19 cellular contexts compared by ENCODE assay signal in genomic region chr19:2771786-2772674, GRCh38. TPM values are rescaled to one million over a fixed set of nuclear protein-coding genes. Genes with fewer than 3 reads are reported as not detected.
DNase-seq lines count a peak whose midpoint lies in the region; ATAC-seq and TF ChIP-seq lines count a peak whose summit lies in the region.
"Had no signal": no experiment of that assay in that cellular context is flagged by ENCODE, and none has a peak within 500 bp of the region (broad histone marks: within the 10 kb centered on the region; RNA-seq: fewer than 3 reads in every experiment).

No MANE protein-coding gene starts in this region.

- no peak overlapping the region for H3K4ac ChIP-seq in mesenchymal stem cell (ENCODE audit: low read depth in 1 of 2, low read length in 2 of 2)

- POLR2A ChIA-PET in Panc1 (lab: Charles Lee) = interaction anchor here (0.6 kb wide), 1 partner anchor 68 kb away, joined by 3 read pairs; no protein-coding TSS in a partner anchor

- 95% methylated on average over 29 of the region's 29 CpGs for WGBS in mesenchymal stem cell
- 83 to 92% (median 89%) methylated on average over 23 to 29 of the region's 29 CpGs for WGBS in spleen, 5 donors
- 74 to 82% methylated on average over 11 to 19 of the region's 29 CpGs for WGBS in esophagus squamous epithelium, 2 donors

- BruUV-seq in Panc1 (replicated peaks; lab: Mats Ljungman, UMichigan) = no TSS peak

- peaks cover 30% of the 10 kb centered on the region for H3K4me1 Mint-ChIP-seq in stimulated activated memory B cell treated with anti-CD40 and anti-IgM and Interleukin-4, amounts not matched to agents 10 μg/mL and 1 μg/mL and 100 μg/mL, for 72 hours

- no peak overlapping the region for H4K8ac ChIP-seq in mesenchymal stem cell (ENCODE audit: low read length)

- no peaks in the 10 kb centered on the region for H3K27me3 ChIP-seq in Panc1 (ENCODE audit: control insufficient read depth, insufficient read depth, low read length)
- H3K27me3 ChIP-seq in dorsolateral prefrontal cortex = no peaks in the 10 kb centered on the region
- H3K27me3 ChIP-seq in mesenchymal stem cell (ENCODE audit: control insufficient read depth in 1 of 2, insufficient read depth in 1 of 2, low read length in 2 of 2) = no peaks in the 10 kb centered on the region
- H3K27me3 ChIP-seq in spleen (replicated peaks in 1 of 7) = no peaks in the 10 kb centered on the region
- no peaks in the 10 kb centered on the region for H3K27me3 ChIP-seq in esophagus squamous epithelium

- H3K27ac Mint-ChIP-seq in stimulated activated memory B cell treated with anti-CD40 and anti-IgM and Interleukin-4, amounts not matched to agents 10 μg/mL and 1 μg/mL and 100 μg/mL, for 72 hours = no peak overlapping the region
- H3K27ac Mint-ChIP-seq: activated naive CD8-positive, alpha-beta T cell treated with anti-CD3 and anti-CD28 coated beads for 36 hours had no signal

- no peaks in the 10 kb centered on the region for H3K27me3 Mint-ChIP-seq in stimulated activated memory B cell treated with anti-CD40 and anti-IgM and Interleukin-4, amounts not matched to agents 10 μg/mL and 1 μg/mL and 100 μg/mL, for 72 hours
- H3K27me3 Mint-ChIP-seq: activated naive CD8-positive, alpha-beta T cell treated with anti-CD3 and anti-CD28 coated beads for 36 hours had no signal

- DNase-seq in Panc1 (ENCODE audit: low read depth, low spot score) (no peak), dorsolateral prefrontal cortex (no peak), mesenchymal stem cell (no peak), spleen (peak; percentile 67), NCI-H146 (lab: John Stamatoyannopoulos, UW) (no peak), esophagus squamous epithelium (lab: John Stamatoyannopoulos, UW) (no peak)
- DNase-seq: activated CD4-positive, alpha-beta T cell treated with anti-CD3 and anti-CD28 coated beads for 48 hours; activated naive CD8-positive, alpha-beta T cell treated with anti-CD3 and anti-CD28 coated beads for 36 hours; activated T-cell treated with anti-CD3 and anti-CD28 coated beads for 4 hours; caudate nucleus; KG1; NCI-H1417; NK-92 treated with Interleukin-12 subunit alpha and Interleukin-12 subunit beta, amount 100 ng/mL, for 24 hours; SHP77; T1000 had no signal

- H3K14ac ChIP-seq in mesenchymal stem cell (ENCODE audit: low read length in 2 of 2) = no peak overlapping the region

- H3K4me3 ChIP-seq in Panc1 (ENCODE audit: low read depth in 2 of 2, low read length in 2 of 2) = no peak overlapping the region
- H3K4me3 ChIP-seq in dorsolateral prefrontal cortex = no peak overlapping the region
- no peak overlapping the region for H3K4me3 ChIP-seq in mesenchymal stem cell (ENCODE audit: insufficient read depth in 1 of 2, low read depth in 1 of 2, low read length in 2 of 2)
- no peak overlapping the region for H3K4me3 ChIP-seq in spleen
- H3K4me3 ChIP-seq in esophagus squamous epithelium = no peak overlapping the region

- in situ Hi-C loops in Panc1 (cut with HindIII; ENCODE audit: low pct_unique_long_range_greater_than_20kb, low sequenced_read_pairs) = no loop called here

- H3K23ac ChIP-seq in mesenchymal stem cell (ENCODE audit: low read length in 2 of 2) = no peak overlapping the region

- no peak overlapping the region for H3K4me3 Mint-ChIP-seq in stimulated activated memory B cell treated with anti-CD40 and anti-IgM and Interleukin-4, amounts not matched to agents 10 μg/mL and 1 μg/mL and 100 μg/mL, for 72 hours
- H3K4me3 Mint-ChIP-seq: activated naive CD8-positive, alpha-beta T cell treated with anti-CD3 and anti-CD28 coated beads for 36 hours had no signal

- peak; percentile 37; the same call in 1 of the 2 replicates for ATAC-seq in Panc1
- no peak for ATAC-seq in stimulated activated memory B cell treated with anti-CD40 and anti-IgM and Interleukin-4, amounts not matched to agents 10 μg/mL and 1 μg/mL and 100 μg/mL, for 72 hours
- ATAC-seq in HG03442 (IDR thresholded peaks at IDR 0.05; ENCODE audit: unreplicated experiment) = no peak

- H2AFZ ChIP-seq in mesenchymal stem cell (ENCODE audit: low read depth, low read length) = no peak overlapping the region
- H2AFZ ChIP-seq: parathyroid adenoma had no signal

- peaks cover 28% of the 10 kb centered on the region for H3K36me3 Mint-ChIP-seq in stimulated activated memory B cell treated with anti-CD40 and anti-IgM and Interleukin-4, amounts not matched to agents 10 μg/mL and 1 μg/mL and 100 μg/mL, for 72 hours

- no peak overlapping the region for H2BK15ac ChIP-seq in mesenchymal stem cell (ENCODE audit: low read depth, poor library complexity, severe bottlenecking)

- peak overlapping the region; percentile 19 for H3K9ac ChIP-seq in mesenchymal stem cell (ENCODE audit: low read length)
- H3K9ac ChIP-seq: parathyroid adenoma had no signal

- no peak overlapping the region for H3K18ac ChIP-seq in mesenchymal stem cell (ENCODE audit: low read depth in 1 of 2, low read length in 2 of 2)

- no peak for TF ChIP-seq CTCF in Panc1 (IDR thresholded peaks at IDR 0.05)
- no peak for TF ChIP-seq CTCF in dorsolateral prefrontal cortex (IDR thresholded peaks at IDR 0.05 in 54 of 56, conservative IDR thresholded peaks at IDR 0.05 in 2 of 56; ENCODE audit: low read depth in 1 of 56, partially characterized antibody in 56 of 56)
- no peak for TF ChIP-seq CTCF in spleen (IDR thresholded peaks at IDR 0.05 in 8 of 11, conservative IDR thresholded peaks at IDR 0.05 in 3 of 11)
- TF ChIP-seq CTCF in esophagus squamous epithelium (IDR thresholded peaks at IDR 0.05) = no peak

- H3K36me3 ChIP-seq in Panc1 (ENCODE audit: control insufficient read depth, insufficient read depth, low read length) (no peaks in the 10 kb centered on the region), mesenchymal stem cell (ENCODE audit: control insufficient read depth in 1 of 2, insufficient read depth in 2 of 2, low read depth in 1 of 2, low read length in 2 of 2) (peaks cover 11 to 70% of the 10 kb centered on the region in 2 experiments), spleen (peaks cover 0 to 55% (median 20%) of the 10 kb centered on the region in 6 donors), esophagus squamous epithelium (peaks cover 6 to 49% (median 12%) of the 10 kb centered on the region in 3 donors)

- intact Hi-C loops in Panc1 (cut with micrococcal nuclease; ENCODE audit: unreplicated experiment) = no loop called here
- intact Hi-C loops in dorsolateral prefrontal cortex (cut with DNase I) = no loop called here
- intact Hi-C loops in spleen (cut with DNase I; ENCODE audit: low total_unique reads) = no loop called here
- intact Hi-C loops in esophagus squamous epithelium (cut with DNase I) = no loop called here

- H2BK12ac ChIP-seq in mesenchymal stem cell (ENCODE audit: low read length in 2 of 2) = no peak overlapping the region

- H3K27ac ChIP-seq in Panc1 (ENCODE audit: low read length) (no peak overlapping the region), dorsolateral prefrontal cortex (peak overlapping the region in 48 of 59 donors; percentile 0 to 87 (median 51)), mesenchymal stem cell (ENCODE audit: low read length, poor library complexity, severe bottlenecking) (no peak overlapping the region), spleen (peak overlapping the region in 7 of 8 donors; percentile 1 to 82 (median 42)), esophagus squamous epithelium (peak overlapping the region in 2 of 4 donors; percentile 25 to 49)
- H3K27ac ChIP-seq: HL-60, parathyroid adenoma had no signal

- no peak overlapping the region for H2AK5ac ChIP-seq in mesenchymal stem cell (ENCODE audit: low read length, severe bottlenecking)

- H3K4me2 ChIP-seq in mesenchymal stem cell (ENCODE audit: low read length, poor library complexity, severe bottlenecking) = no peak overlapping the region

- no peak overlapping the region for H2BK120ac ChIP-seq in mesenchymal stem cell (ENCODE audit: low read depth, low read length)

- H3K4me1 ChIP-seq in Panc1 (ENCODE audit: control insufficient read depth, insufficient read depth, low read length) (no peaks in the 10 kb centered on the region), mesenchymal stem cell (ENCODE audit: control insufficient read depth, insufficient read depth, low read depth, low read length) (peaks cover 17% of the 10 kb centered on the region), spleen (peaks cover 27 to 74% (median 60%) of the 10 kb centered on the region in 6 donors), esophagus squamous epithelium (peaks cover 0 to 68% (median 16%) of the 10 kb centered on the region in 3 donors)
- H3K4me1 ChIP-seq: parathyroid adenoma had no signal

- TF ChIP-seq POLR2A in spleen (IDR thresholded peaks at IDR 0.05) (no peak), esophagus squamous epithelium (IDR thresholded peaks at IDR 0.05) (no peak)

- no peaks in the 10 kb centered on the region for H3K9me3 ChIP-seq in Panc1 (ENCODE audit: control insufficient read depth, insufficient read depth, low read depth, low read length)
- H3K9me3 ChIP-seq in mesenchymal stem cell (ENCODE audit: control insufficient read depth, low read length) = no peaks in the 10 kb centered on the region
- no peaks in the 10 kb centered on the region for H3K9me3 ChIP-seq in spleen
- H3K9me3 ChIP-seq in esophagus squamous epithelium = no peaks in the 10 kb centered on the region

- no peak overlapping the region for H4K91ac ChIP-seq in mesenchymal stem cell (ENCODE audit: low read length)

- no peaks in the 10 kb centered on the region for H3K9me3 Mint-ChIP-seq in stimulated activated memory B cell treated with anti-CD40 and anti-IgM and Interleukin-4, amounts not matched to agents 10 μg/mL and 1 μg/mL and 100 μg/mL, for 72 hours
- H3K9me3 Mint-ChIP-seq: activated naive CD8-positive, alpha-beta T cell treated with anti-CD3 and anti-CD28 coated beads for 36 hours had no signal

- H2BK5ac ChIP-seq in mesenchymal stem cell (ENCODE audit: low read depth, low read length, poor library complexity, severe bottlenecking) = no peak overlapping the region

- peaks cover 27% of the 10 kb centered on the region for H3K79me1 ChIP-seq in mesenchymal stem cell (replicated peaks; ENCODE audit: low read length, poor library complexity, severe bottlenecking)

- CTCF ChIA-PET in Panc1 (lab: Charles Lee) = no interaction called here

RNA-seq across cellular contexts. Expression of gene SGTA, which starts 11.0 kb away (rescaled TPM):
- 85.7 TPM for total RNA-seq in Panc1 (2021; ENCODE audit: unreplicated experiment)
- polyA plus RNA-seq in Panc1 (2012; ENCODE audit: insufficient read length) = 101 TPM
- 100 to 1,000 TPM in 2 of 120 experiments, 10 to 100 TPM in 118; 61.3 to 107 (median 73.1) TPM for total RNA-seq in dorsolateral prefrontal cortex
- 51.4 TPM for polyA plus RNA-seq in mesenchymal stem cell (2013, experiment 1 of 2)
- 49.6 TPM for polyA plus RNA-seq in mesenchymal stem cell (2013, experiment 2 of 2)
- 10 to 100 TPM; 39.7 to 59.7 (median 46.5) TPM for total RNA-seq in spleen
- 10 to 100 TPM; 36.5 to 63.0 (median 40.0) TPM for polyA plus RNA-seq in spleen
- total RNA-seq in esophagus squamous epithelium = 10 to 100 TPM; 30.6 to 45.0 (median 42.8) TPM

RNA-seq across cellular contexts. Expression of gene THOP1, which starts 13.3 kb away (rescaled TPM):
- total RNA-seq in Panc1 (2021; ENCODE audit: unreplicated experiment) = 143 TPM
- polyA plus RNA-seq in Panc1 (2012; ENCODE audit: insufficient read length) = 180 TPM
- 100 to 1,000 TPM in 67 of 120 experiments, 10 to 100 TPM in 53; 63.4 to 133 (median 103) TPM for total RNA-seq in dorsolateral prefrontal cortex
- 30.9 TPM for polyA plus RNA-seq in mesenchymal stem cell (2013, experiment 1 of 2)
- polyA plus RNA-seq in mesenchymal stem cell (2013, experiment 2 of 2) = 31.0 TPM
- 10 to 100 TPM; 31.0 to 48.8 (median 37.4) TPM for total RNA-seq in spleen
- 10 to 100 TPM; 55.5 to 96.2 (median 59.0) TPM for polyA plus RNA-seq in spleen
- total RNA-seq in esophagus squamous epithelium = 10 to 100 TPM; 57.8 to 88.6 (median 74.7) TPM

RNA-seq across cellular contexts. Expression of gene SLC39A3, which starts 32.2 kb away (rescaled TPM):
- 46.6 TPM for total RNA-seq in Panc1 (2021; ENCODE audit: unreplicated experiment)
- polyA plus RNA-seq in Panc1 (2012; ENCODE audit: insufficient read length) = 69.1 TPM
- total RNA-seq in dorsolateral prefrontal cortex = 10 to 100 TPM; 22.3 to 60.9 (median 39.3) TPM
- 26.4 TPM for polyA plus RNA-seq in mesenchymal stem cell (2013, experiment 1 of 2)
- 29.3 TPM for polyA plus RNA-seq in mesenchymal stem cell (2013, experiment 2 of 2)
- 10 to 100 TPM; 20.3 to 33.3 (median 26.7) TPM for total RNA-seq in spleen
- polyA plus RNA-seq in spleen = 10 to 100 TPM; 19.1 to 42.6 (median 29.3) TPM
- total RNA-seq in esophagus squamous epithelium = 10 to 100 TPM; 14.8 to 22.1 (median 20.7) TPM

RNA-seq across cellular contexts. Expression of gene ZNF554, which starts 47.6 kb away (rescaled TPM):
- total RNA-seq in Panc1 (2021; ENCODE audit: unreplicated experiment) (1.5 TPM), dorsolateral prefrontal cortex (10 to 100 TPM in 104 of 120 experiments, 1 to 10 TPM in 16; 4.9 to 22.5 (median 13.9) TPM), spleen (1 to 10 TPM; 3.6 to 7.1 (median 4.5) TPM), esophagus squamous epithelium (1 to 10 TPM in 3 of 4 donors, under 1 TPM in 1; 0.70 to 5.1 (median 4.0) TPM)
- polyA plus RNA-seq in Panc1 (2012; ENCODE audit: insufficient read length) = 1.2 TPM
- polyA plus RNA-seq in mesenchymal stem cell (2013, experiment 1 of 2) = 2.2 TPM
- 2.3 TPM for polyA plus RNA-seq in mesenchymal stem cell (2013, experiment 2 of 2)
- polyA plus RNA-seq in spleen = 1 to 10 TPM; 1.4 to 4.0 (median 2.3) TPM

RNA-seq across cellular contexts. Expression of gene DIRAS1, which starts 50.9 kb away (rescaled TPM):
- total RNA-seq in Panc1 (2021; ENCODE audit: unreplicated experiment) (18.5 TPM), dorsolateral prefrontal cortex (100 to 1,000 TPM in 107 of 120 experiments, 10 to 100 TPM in 13; 43.9 to 237 (median 155) TPM), spleen (1 to 10 TPM; 2.5 to 5.6 (median 3.5) TPM), esophagus squamous epithelium (1 to 10 TPM in 2 of 4 donors, under 1 TPM in 2; 0.61 to 2.2 (median 1.4) TPM)
- polyA plus RNA-seq in Panc1 (2012; ENCODE audit: insufficient read length) = 40.8 TPM
- 1.3 TPM for polyA plus RNA-seq in mesenchymal stem cell (2013, experiment 1 of 2)
- polyA plus RNA-seq in mesenchymal stem cell (2013, experiment 2 of 2) = 0.95 TPM
- polyA plus RNA-seq in spleen = 10 to 100 TPM in 1 of 3 donors, 1 to 10 TPM in 2; 1.3 to 17.1 (median 3.6) TPM

Comparison
In these comparisons a context has a peak if more than half of its experiments do, and no peak if none do; other contexts are left out.
1. H3K27ac ChIP-seq: peak in dorsolateral prefrontal cortex (48 of 59) and spleen (7 of 8); none in Panc1 (single experiment) and mesenchymal stem cell (single experiment).